Comparison of ENCODE assay signal across 24 cellular contexts in genomic region chr9:133794006-133794760, GRCh38.
"Had no signal": no experiment of that assay in that cellular context is flagged by ENCODE, and none has a peak within 500 bp of the region (broad histone marks: within the 10 kb centered on the region; RNA-seq: fewer than 3 reads in every experiment).

No MANE protein-coding gene starts in this region.

- ATAC-seq: activated CD8-positive, alpha-beta T cell treated with anti-CD3 and anti-CD28 coated beads for 36 hours; natural killer cell; stimulated activated naive CD8-positive, alpha-beta T cell treated with anti-CD3 and anti-CD28 coated beads, Interleukin-15, amount 100 ng/mL, for 72 hours had no signal

- H3K4me3 ChIP-seq: left lung, ovary, prostate gland, suprapubic skin, tibial nerve had no signal

- H3K4me1 Mint-ChIP-seq: activated naive CD4-positive, alpha-beta T cell treated with anti-CD3 and anti-CD28 coated beads, Interleukin-2, amount 50 U/mL, for 24 hours; central memory CD8-positive, alpha-beta T cell had no signal

- DNase-seq: activated CD4-positive, alpha-beta T cell treated with anti-CD3 and anti-CD28 coated beads, Interleukin-2, amount 10 ng/mL, durations not matched to agents 7 days and 5 days; activated CD4-positive, CD25-positive, alpha-beta regulatory T cell treated with anti-CD3 and anti-CD28 coated beads, Interleukin-2, amount 50 U/mL, for 72 hours; activated CD8-positive, alpha-beta T cell treated with anti-CD3 and anti-CD28 coated beads for 36 hours; activated gamma-delta T cell treated with Interleukin-2 at 50 U/mL for 16 hours; anterior cingulate cortex; effector memory CD4-positive, alpha-beta T cell; foreskin melanocyte; glutamatergic neuron; hippocampal formation; kidney glomerular epithelial cell; left lung; natural killer cell; ovary; spleen; stimulated activated CD4-positive, alpha-beta T cell treated with anti-CD3 and anti-CD28 coated beads, Interleukin-4, amount 100 ng/mL, for 1 hour; stimulated activated naive CD8-positive, alpha-beta T cell treated with anti-CD3 and anti-CD28 coated beads, Interleukin-15, amount 100 ng/mL, for 72 hours; T1000 had no signal

- H3K4me3 Mint-ChIP-seq: activated CD4-positive, alpha-beta T cell treated with anti-CD3 and anti-CD28 coated beads, Interleukin-2, amount 10 ng/mL, durations not matched to agents 7 days and 5 days; activated CD8-positive, alpha-beta T cell treated with anti-CD3 and anti-CD28 coated beads for 36 hours; activated naive CD4-positive, alpha-beta T cell treated with anti-CD3 and anti-CD28 coated beads, Interleukin-2, amount 50 U/mL, for 24 hours; brain; central memory CD8-positive, alpha-beta T cell; mesothelial cell of epicardium; natural killer cell; stimulated activated naive CD8-positive, alpha-beta T cell treated with anti-CD3 and anti-CD28 coated beads, Interleukin-15, amount 100 ng/mL, for 72 hours had no signal

- H3K9me3 Mint-ChIP-seq: activated CD4-positive, alpha-beta T cell treated with anti-CD3 and anti-CD28 coated beads, Interleukin-2, amount 10 ng/mL, durations not matched to agents 7 days and 5 days; activated CD8-positive, alpha-beta T cell treated with anti-CD3 and anti-CD28 coated beads for 36 hours; activated naive CD4-positive, alpha-beta T cell treated with anti-CD3 and anti-CD28 coated beads, Interleukin-2, amount 50 U/mL, for 24 hours; brain; central memory CD8-positive, alpha-beta T cell; mesothelial cell of epicardium; natural killer cell; stimulated activated naive CD8-positive, alpha-beta T cell treated with anti-CD3 and anti-CD28 coated beads, Interleukin-15, amount 100 ng/mL, for 72 hours had no signal

- H3K27ac Mint-ChIP-seq: activated CD4-positive, alpha-beta T cell treated with anti-CD3 and anti-CD28 coated beads, Interleukin-2, amount 10 ng/mL, durations not matched to agents 7 days and 5 days; activated CD8-positive, alpha-beta T cell treated with anti-CD3 and anti-CD28 coated beads for 36 hours; activated naive CD4-positive, alpha-beta T cell treated with anti-CD3 and anti-CD28 coated beads, Interleukin-2, amount 50 U/mL, for 24 hours; mesothelial cell of epicardium; natural killer cell; stimulated activated naive CD8-positive, alpha-beta T cell treated with anti-CD3 and anti-CD28 coated beads, Interleukin-15, amount 100 ng/mL, for 72 hours had no signal

- H3K9me3 ChIP-seq: left lung, ovary, prostate gland, spleen, suprapubic skin, tibial nerve had no signal

- H3K27ac ChIP-seq: left lung, ovary, prostate gland, suprapubic skin, tibial nerve had no signal

- H3K36me3 ChIP-seq: ovary, prostate gland had no signal

- H3K36me3 Mint-ChIP-seq: activated naive CD4-positive, alpha-beta T cell treated with anti-CD3 and anti-CD28 coated beads, Interleukin-2, amount 50 U/mL, for 24 hours; natural killer cell had no signal

- H3K27me3 ChIP-seq: left lung, ovary, suprapubic skin, tibial nerve had no signal

- H3K27me3 Mint-ChIP-seq: activated CD4-positive, alpha-beta T cell treated with anti-CD3 and anti-CD28 coated beads, Interleukin-2, amount 10 ng/mL, durations not matched to agents 7 days and 5 days; activated naive CD4-positive, alpha-beta T cell treated with anti-CD3 and anti-CD28 coated beads, Interleukin-2, amount 50 U/mL, for 24 hours; central memory CD8-positive, alpha-beta T cell had no signal
